Comparison of ENCODE assay signal across 25 cellular contexts in genomic region chr12:39852346-39852745, GRCh38.
"Had no signal": no experiment of that assay in that cellular context is flagged by ENCODE, and none has a peak within 500 bp of the region (broad histone marks: within the 10 kb centered on the region; RNA-seq: fewer than 3 reads in every experiment).

No MANE protein-coding gene starts in this region.

- DNase-seq: activated B cell treated with CpG ODN at 0.5 μM for 24 hours; activated CD4-positive, alpha-beta memory T cell treated with anti-CD3 and anti-CD28 coated beads, Interleukin-2, amount 10 ng/mL, durations not matched to agents 7 days and 5 days; activated CD4-positive, alpha-beta T cell treated with anti-CD3 and anti-CD28 coated beads for 1 hour; activated CD4-positive, alpha-beta T cell treated with anti-CD3 and anti-CD28 coated beads, Interleukin-2, amount 10 ng/mL, durations not matched to agents 7 days and 5 days; activated CD8-positive, alpha-beta memory T cell treated with anti-CD3 and anti-CD28 coated beads, Interleukin-2, amount 50 U/mL, for 4 hours; activated naive CD4-positive, alpha-beta T cell treated with anti-CD3 and anti-CD28 coated beads, Interleukin-2, amount 50 U/mL, for 16 hours; activated naive CD8-positive, alpha-beta T cell treated with anti-CD3 and anti-CD28 coated beads, Interleukin-2, amount 10 ng/mL, durations not matched to agents 7 days and 5 days; activated T-cell treated with anti-CD3 and anti-CD28 coated beads, Interleukin-2, amount 50 U/mL, for 72 hours; adrenal gland; anterior cingulate cortex; body of pancreas; KG1; NCI-H1092; NCI-H1417 treated with DMSO at 0.1 percent for 48 hours; NCI-H1694; NCI-H2029; NCI-H2107; NCI-H2171 treated with DMSO at 0.1 percent for 48 hours; NCI-H226; NCI-H526; NCI-H774; SIG-M5; T-helper 17 cell; T1000 had no signal

- H3K27ac Mint-ChIP-seq: activated B cell treated with CpG ODN at 0.5 μM for 24 hours; activated CD4-positive, alpha-beta memory T cell treated with anti-CD3 and anti-CD28 coated beads, Interleukin-2, amount 10 ng/mL, durations not matched to agents 7 days and 5 days; activated CD4-positive, alpha-beta T cell treated with anti-CD3 and anti-CD28 coated beads, Interleukin-2, amount 10 ng/mL, durations not matched to agents 7 days and 5 days; activated naive CD8-positive, alpha-beta T cell treated with anti-CD3 and anti-CD28 coated beads, Interleukin-2, amount 10 ng/mL, durations not matched to agents 7 days and 5 days; activated T-cell treated with anti-CD3 and anti-CD28 coated beads, Interleukin-2, amount 50 U/mL, for 72 hours; T-helper 17 cell had no signal

- H3K27ac ChIP-seq: adrenal gland, body of pancreas had no signal

- ATAC-seq: body of pancreas, T-helper 17 cell had no signal

- H3K4me3 Mint-ChIP-seq: activated B cell treated with CpG ODN at 0.5 μM for 24 hours; activated CD4-positive, alpha-beta memory T cell treated with anti-CD3 and anti-CD28 coated beads, Interleukin-2, amount 10 ng/mL, durations not matched to agents 7 days and 5 days; activated CD4-positive, alpha-beta T cell treated with anti-CD3 and anti-CD28 coated beads, Interleukin-2, amount 10 ng/mL, durations not matched to agents 7 days and 5 days; activated naive CD8-positive, alpha-beta T cell treated with anti-CD3 and anti-CD28 coated beads, Interleukin-2, amount 10 ng/mL, durations not matched to agents 7 days and 5 days; activated T-cell treated with anti-CD3 and anti-CD28 coated beads, Interleukin-2, amount 50 U/mL, for 72 hours; T-helper 17 cell had no signal

- FAIRE-seq: TTC549 had no signal

- H3K36me3 ChIP-seq: adrenal gland had no signal

- H3K9me3 ChIP-seq: adrenal gland, body of pancreas had no signal

- H3K27me3 ChIP-seq: adrenal gland, body of pancreas had no signal

- H3K36me3 Mint-ChIP-seq: activated naive CD8-positive, alpha-beta T cell treated with anti-CD3 and anti-CD28 coated beads, Interleukin-2, amount 10 ng/mL, durations not matched to agents 7 days and 5 days had no signal

- H3K27me3 Mint-ChIP-seq: activated B cell treated with CpG ODN at 0.5 μM for 24 hours; activated CD4-positive, alpha-beta memory T cell treated with anti-CD3 and anti-CD28 coated beads, Interleukin-2, amount 10 ng/mL, durations not matched to agents 7 days and 5 days; activated CD4-positive, alpha-beta T cell treated with anti-CD3 and anti-CD28 coated beads, Interleukin-2, amount 10 ng/mL, durations not matched to agents 7 days and 5 days; activated naive CD8-positive, alpha-beta T cell treated with anti-CD3 and anti-CD28 coated beads, Interleukin-2, amount 10 ng/mL, durations not matched to agents 7 days and 5 days; T-helper 17 cell had no signal

- H3K9me3 Mint-ChIP-seq: activated CD4-positive, alpha-beta memory T cell treated with anti-CD3 and anti-CD28 coated beads, Interleukin-2, amount 10 ng/mL, durations not matched to agents 7 days and 5 days; activated CD4-positive, alpha-beta T cell treated with anti-CD3 and anti-CD28 coated beads, Interleukin-2, amount 10 ng/mL, durations not matched to agents 7 days and 5 days; activated naive CD8-positive, alpha-beta T cell treated with anti-CD3 and anti-CD28 coated beads, Interleukin-2, amount 10 ng/mL, durations not matched to agents 7 days and 5 days; activated T-cell treated with anti-CD3 and anti-CD28 coated beads, Interleukin-2, amount 50 U/mL, for 72 hours had no signal

- H3K4me3 ChIP-seq: adrenal gland, body of pancreas had no signal

- H3K4me1 ChIP-seq: adrenal gland, body of pancreas had no signal

- H3K4me1 Mint-ChIP-seq: activated CD4-positive, alpha-beta memory T cell treated with anti-CD3 and anti-CD28 coated beads, Interleukin-2, amount 10 ng/mL, durations not matched to agents 7 days and 5 days; activated CD4-positive, alpha-beta T cell treated with anti-CD3 and anti-CD28 coated beads, Interleukin-2, amount 10 ng/mL, durations not matched to agents 7 days and 5 days; activated naive CD8-positive, alpha-beta T cell treated with anti-CD3 and anti-CD28 coated beads, Interleukin-2, amount 10 ng/mL, durations not matched to agents 7 days and 5 days; T-helper 17 cell had no signal
